Comparison of ENCODE assay signal across 15 cellular contexts in genomic region chr5:149005077-149005892, GRCh38. TPM values are rescaled to one million over a fixed set of nuclear protein-coding genes. Genes with fewer than 3 reads are reported as not detected.
DNase-seq lines count a peak whose midpoint lies in the region; ATAC-seq, FAIRE-seq and TF ChIP-seq lines count a peak whose summit lies in the region.
"Had no signal": no experiment of that assay in that cellular context is flagged by ENCODE, and none has a peak within 500 bp of the region (broad histone marks: within the 10 kb centered on the region; RNA-seq: fewer than 3 reads in every experiment).

No MANE protein-coding gene starts in this region.

- H3K4me3 Mint-ChIP-seq in activated naive CD8-positive, alpha-beta T cell treated with anti-CD3 and anti-CD28 coated beads, Interleukin-2, amount 50 U/mL, for 24 hours, result no peak overlapping the region

- peak; percentile 46 for DNase-seq in AG08395 (ENCODE audit: low spot score)
- DNase-seq in bronchial epithelial cell (ENCODE audit: low read depth), result peak; percentile 28
- DNase-seq in left colon, result no peak
- DNase-seq in HEK293T (ENCODE audit: extremely low spot score), result no peak
- DNase-seq in activated naive CD8-positive, alpha-beta T cell treated with anti-CD3 and anti-CD28 coated beads, Interleukin-2, amount 50 U/mL, for 24 hours, result no peak
- DNase-seq in spleen, result no peak
- DNase-seq: activated naive CD4-positive, alpha-beta T cell treated with anti-CD3 and anti-CD28 coated beads, Interleukin-2, amount 50 U/mL, for 16 hours; DND-41; NCI-H2107 had no signal

- no peaks in the 10 kb centered on the region for H3K4me1 Mint-ChIP-seq in activated naive CD8-positive, alpha-beta T cell treated with anti-CD3 and anti-CD28 coated beads, Interleukin-2, amount 50 U/mL, for 24 hours

- H3K36me3 Mint-ChIP-seq in activated naive CD8-positive, alpha-beta T cell treated with anti-CD3 and anti-CD28 coated beads, Interleukin-2, amount 50 U/mL, for 24 hours (ENCODE audit: low read depth), result no peaks in the 10 kb centered on the region

- H3K4me3 ChIP-seq in bronchial epithelial cell (ENCODE audit: low read depth, low read length) (no peak overlapping the region), spleen (no peak overlapping the region)

- POLR2A ChIA-PET in HEK293T (lab: Yijun Ruan, JAX), result no interaction called here

- H3K27ac Mint-ChIP-seq in activated naive CD8-positive, alpha-beta T cell treated with anti-CD3 and anti-CD28 coated beads, Interleukin-2, amount 50 U/mL, for 24 hours, result no peak overlapping the region

- intact Hi-C loops in left colon (cut with DNase I, micrococcal nuclease), result loop anchor here in 1 of 2 donors (10.0 kb wide), 1 partner anchor 270 kb away; no protein-coding TSS in a partner anchor
- intact Hi-C loops in spleen (cut with DNase I; ENCODE audit: low total_unique reads), result no loop called here

- H3K27me3 ChIP-seq in bronchial epithelial cell (ENCODE audit: control insufficient read depth, insufficient read depth, low read length), result no peaks in the 10 kb centered on the region
- no peaks in the 10 kb centered on the region for H3K27me3 ChIP-seq in spleen (replicated peaks in 1 of 7)

- ATAC-seq in HG02759 (IDR thresholded peaks at IDR 0.05; ENCODE audit: unreplicated experiment) (peak; percentile 52), left colon (peak; percentile 84), GM18511 (IDR thresholded peaks at IDR 0.05; ENCODE audit: unreplicated experiment) (no peak)
- ATAC-seq in activated naive CD8-positive, alpha-beta T cell treated with anti-CD3 and anti-CD28 coated beads, Interleukin-2, amount 50 U/mL, for 24 hours, result no peak

- H3K4me1 ChIP-seq in spleen, result no peaks in the 10 kb centered on the region

- FAIRE-seq in bronchial epithelial cell (lab: Jason Lieb, UNC), result peak; percentile 55
- FAIRE-seq: colon, frontal cortex, H1, islet of Langerhans had no signal

- H3K9me3 ChIP-seq in spleen, result no peaks in the 10 kb centered on the region

- no peak for TF ChIP-seq POLR2A in spleen (IDR thresholded peaks at IDR 0.05)

- H3K36me3 ChIP-seq in bronchial epithelial cell (ENCODE audit: control insufficient read depth, insufficient read depth, low read length) (no peaks in the 10 kb centered on the region), spleen (no peaks in the 10 kb centered on the region)

- CTCF ChIA-PET in HEK293T (lab: Yijun Ruan, JAX), result no interaction called here

- no peaks in the 10 kb centered on the region for H3K9me3 Mint-ChIP-seq in activated naive CD8-positive, alpha-beta T cell treated with anti-CD3 and anti-CD28 coated beads, Interleukin-2, amount 50 U/mL, for 24 hours

- TF ChIP-seq CTCF in bronchial epithelial cell (IDR thresholded peaks at IDR 0.05; ENCODE audit: insufficient read depth, low read length, severe bottlenecking) (no peak), spleen (IDR thresholded peaks at IDR 0.05 in 8 of 11, conservative IDR thresholded peaks at IDR 0.05 in 3 of 11) (no peak)

- H3K27ac ChIP-seq in spleen, result no peak overlapping the region

- 57 to 72% (median 62%) methylated on average over 2 of the region's 2 CpGs for WGBS in spleen, 5 donors

- peaks cover 12% of the 10 kb centered on the region for H3K27me3 Mint-ChIP-seq in activated naive CD8-positive, alpha-beta T cell treated with anti-CD3 and anti-CD28 coated beads, Interleukin-2, amount 50 U/mL, for 24 hours

TF ChIP-seq in HEK293T, 16 proteins besides CTCF, POLR2A, EP300 and RAD21:
- no peak for TF ChIP-seq SUZ12 (IDR thresholded peaks at IDR 0.05)
- no peak for TF ChIP-seq HDGF (IDR thresholded peaks at IDR 0.05; ENCODE audit: borderline replicate concordance)
- TF ChIP-seq BHLHE40 (IDR thresholded peaks at IDR 0.05; ENCODE audit: borderline replicate concordance), result no peak
- TF ChIP-seq SP1 (IDR thresholded peaks at IDR 0.05), result no peak
- no peak for TF ChIP-seq PKNOX1 (IDR thresholded peaks at IDR 0.05)
- no peak for TF ChIP-seq CTBP1 (IDR thresholded peaks at IDR 0.05; ENCODE audit: borderline replicate concordance)
- TF ChIP-seq FOXA1 (IDR thresholded peaks at IDR 0.05), result no peak
- TF ChIP-seq ZNF384 (IDR thresholded peaks at IDR 0.05), result no peak
- TF ChIP-seq FOXK2 (IDR thresholded peaks at IDR 0.05), result no peak
- TF ChIP-seq FOXM1 (IDR thresholded peaks at IDR 0.05; ENCODE audit: borderline replicate concordance), result no peak
- no peak for TF ChIP-seq TARDBP (IDR thresholded peaks at IDR 0.05)
- no peak for TF ChIP-seq L3MBTL2 (conservative IDR thresholded peaks at IDR 0.05)
- no peak for TF ChIP-seq ARNT (IDR thresholded peaks at IDR 0.05)
- no peak for TF ChIP-seq LEF1 (IDR thresholded peaks at IDR 0.05; ENCODE audit: borderline replicate concordance)
- TF ChIP-seq ELF4 (IDR thresholded peaks at IDR 0.05), result no peak
- TF ChIP-seq NFRKB (IDR thresholded peaks at IDR 0.05), result no peak
TF ChIP-seq in HEK293T: peak in this region for 0.

RNA-seq across cellular contexts. Expression of gene SH3TC2, which starts 57.6 kb away (rescaled TPM):
- total RNA-seq in bronchial epithelial cell (4.0 and 4.7 TPM in 2 replicates), left colon (1 to 10 TPM in 1 of 2 donors, under 1 TPM in 1; 0.47 to 2.4 TPM), spleen (1 to 10 TPM in 6 of 7 donors, under 1 TPM in 1; 0.63 to 2.8 (median 1.6) TPM)
- polyA plus RNA-seq in spleen, result under 1 TPM; 0.02 to 0.38 (median 0.03) TPM

Comparison
In these comparisons a context has a peak if more than half of its experiments do, and no peak if none do; other contexts are left out.
1. DNase-seq: peak in AG08395 (single experiment) and bronchial epithelial cell (single experiment); none in left colon (0 of 2), HEK293T (single experiment), activated naive CD8-positive, alpha-beta T cell treated with anti-CD3 and anti-CD28 coated beads, Interleukin-2, amount 50 U/mL, for 24 hours (single experiment) and spleen (single experiment).
2. ATAC-seq: peak in HG02759 (single experiment) and left colon (single experiment); none in GM18511 (single experiment) and activated naive CD8-positive, alpha-beta T cell treated with anti-CD3 and anti-CD28 coated beads, Interleukin-2, amount 50 U/mL, for 24 hours (single experiment).